ENCODE assay signal across 1 cellular context in genomic region chr14:77882631-77883030, GRCh38.
TF ChIP-seq lines count a peak whose summit lies in the region.

No MANE protein-coding gene starts in this region.

TF ChIP-seq in SK-N-SH, 30 proteins besides CTCF, POLR2A, EP300 and RAD21 (continued from another document):
- TF ChIP-seq CHD2 (IDR thresholded peaks at IDR 0.05; ENCODE audit: low read length, partially characterized antibody) (peak; percentile 24), GATA2 (CRISPR knock-in tag; IDR thresholded peaks at IDR 0.05) (no peak), POLR2AphosphoS5 (IDR thresholded peaks at IDR 0.05; ENCODE audit: low read depth, low read length) (no peak), REST (IDR thresholded peaks at IDR 0.05; ENCODE audit: low read depth, low read length) (no peak), RFX5 (IDR thresholded peaks at IDR 0.05; ENCODE audit: low read length) (no peak), FOSL2 (IDR thresholded peaks at IDR 0.05; ENCODE audit: borderline replicate concordance, low read depth) (no peak)
TF ChIP-seq in SK-N-SH: peak in this region for 2.
